ENCODE assay signal across 1 cellular context in genomic region chr20:32571566-32571965, GRCh38.
TF ChIP-seq lines count a peak whose summit lies in the region.

No MANE protein-coding gene starts in this region.

TF ChIP-seq in H1, 55 proteins besides CTCF, POLR2A, EP300 and RAD21:
- TF ChIP-seq POU5F1 (IDR thresholded peaks at IDR 0.05; ENCODE audit: low read depth, low read length) (no peak), RNF2 (IDR thresholded peaks at IDR 0.05; ENCODE audit: borderline replicate concordance, low read depth, low read length, missing control alignments, poor library complexity, severe bottlenecking) (no peak)
